ENCODE assay signal across 8 cellular contexts in the genomic region with DNA sequence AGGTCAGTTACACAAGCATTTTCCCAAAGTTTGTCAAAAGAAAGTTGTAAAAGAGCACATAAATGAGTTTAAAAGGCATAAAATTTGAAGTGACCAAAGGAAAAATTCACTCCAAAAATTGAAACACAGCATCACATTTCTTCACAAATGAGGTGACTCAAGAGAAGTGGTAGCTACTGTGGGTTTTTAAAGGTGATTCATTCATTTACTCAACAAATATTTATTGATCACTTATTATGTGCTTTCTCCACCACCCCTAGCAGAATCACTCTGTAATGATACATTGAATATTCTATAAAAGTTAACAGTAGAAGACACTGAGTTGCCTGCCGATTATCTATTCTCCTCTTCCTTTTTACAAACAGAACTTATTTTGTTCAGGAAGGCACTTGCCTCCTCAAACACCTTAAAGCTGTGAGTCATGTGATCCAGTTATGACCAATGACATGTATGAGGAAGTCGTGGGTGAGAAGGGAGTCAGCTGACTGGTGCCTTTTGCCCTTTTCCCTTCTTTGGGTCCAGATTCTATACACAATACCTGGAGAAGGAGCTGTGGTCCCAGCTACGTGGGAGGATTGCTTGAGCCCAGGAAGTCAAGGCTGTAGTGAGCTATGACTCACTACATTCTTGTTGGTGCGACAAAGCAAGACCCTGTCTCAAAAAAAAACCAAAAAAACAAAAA.
DNase-seq lines count a peak whose midpoint lies in the region; ATAC-seq and TF ChIP-seq lines count a peak whose summit lies in the region.

No MANE protein-coding gene starts in this region.

- H3K9me3 Mint-ChIP-seq in activated naive CD4-positive, alpha-beta T cell treated with anti-CD3 and anti-CD28 coated beads, Interleukin-2, amount 50 U/mL, for 72 hours: no peaks in the 10 kb centered on the region

- H3K27ac Mint-ChIP-seq in activated naive CD4-positive, alpha-beta T cell treated with anti-CD3 and anti-CD28 coated beads, Interleukin-2, amount 50 U/mL, for 72 hours: peak overlapping the region; percentile 56 to 65

- DNase-seq in COLO829 (ENCODE audit: low spot score) (peak; percentile 73), HT1080 (ENCODE audit: low read depth) (peak; percentile 88), kidney glomerular epithelial cell (lab: John Stamatoyannopoulos, UW) (peak; percentile 63), NCI-H748 (lab: John Stamatoyannopoulos, UW; ENCODE audit: unreplicated experiment) (no peak), GM10248 (ENCODE audit: extremely low spot score) (no peak), NCI-H146 (lab: John Stamatoyannopoulos, UW) (no peak), SIG-M5 treated with dmso at 0.1 percent for 504 hours (lab: John Stamatoyannopoulos, UW; ENCODE audit: unreplicated experiment) (no peak)
- DNase-seq in activated naive CD4-positive, alpha-beta T cell treated with anti-CD3 and anti-CD28 coated beads, Interleukin-2, amount 50 U/mL, for 72 hours (ENCODE audit: low spot score in 2 of 2): peak in 1 of 2 donors; percentile 13

- H3K36me3 Mint-ChIP-seq in activated naive CD4-positive, alpha-beta T cell treated with anti-CD3 and anti-CD28 coated beads, Interleukin-2, amount 50 U/mL, for 72 hours: peaks cover 8 to 18% of the 10 kb centered on the region in 2 donors

- CTCF ChIA-PET in GM10248 (lab: Yijun Ruan, JAX): interaction anchor here (1.2 to 4.4 kb wide), 4 partner anchors 8 to 26 kb away, joined by 3 to 19 read pairs (median 5); no protein-coding TSS in a partner anchor

- no peak for TF ChIP-seq CTCF in GM10248 (IDR thresholded peaks at IDR 0.05; ENCODE audit: control extremely low read depth, extremely low read depth, low read depth, missing control alignments)

- POLR2A ChIA-PET in GM10248 (lab: Yijun Ruan, JAX): interaction anchor here (0.6 kb wide), 1 partner anchor 10 kb away, joined by 3 read pairs; no protein-coding TSS in a partner anchor

- ATAC-seq in activated naive CD4-positive, alpha-beta T cell treated with anti-CD3 and anti-CD28 coated beads, Interleukin-2, amount 50 U/mL, for 72 hours: peak; percentile 86 to 92

Comparison
In these comparisons a context has a peak if more than half of its experiments do, and no peak if none do; other contexts are left out.
1. DNase-seq: peak in COLO829 (single experiment), HT1080 (single experiment) and kidney glomerular epithelial cell (single experiment); none in NCI-H748 (single experiment), GM10248 (single experiment), NCI-H146 (single experiment) and SIG-M5 treated with dmso at 0.1 percent for 504 hours (single experiment).